Comparison of ENCODE assay signal across 12 cellular contexts in the genomic region with DNA sequence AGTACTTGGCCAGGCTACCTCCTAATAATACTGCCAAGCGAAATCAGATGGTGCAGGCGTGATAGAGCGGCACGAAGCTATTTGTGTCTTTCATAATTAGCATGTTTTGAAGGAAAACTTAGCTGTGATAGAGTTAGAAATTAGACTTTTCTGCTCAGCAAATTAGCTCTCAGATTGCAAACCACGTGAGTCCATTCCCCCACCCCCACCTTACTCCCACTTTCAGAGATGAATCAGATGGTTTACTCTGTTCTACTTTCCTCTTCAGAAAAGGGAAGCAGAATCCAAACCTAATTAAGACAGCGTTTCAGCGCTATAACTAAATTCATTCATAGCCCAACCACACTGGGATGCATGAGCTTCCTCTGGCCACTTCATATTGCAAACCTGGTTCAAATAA.
DNase-seq lines count a peak whose midpoint lies in the region; ATAC-seq and TF ChIP-seq lines count a peak whose summit lies in the region.
"Had no signal": no experiment of that assay in that cellular context is flagged by ENCODE, and none has a peak within 500 bp of the region (broad histone marks: within the 10 kb centered on the region; RNA-seq: fewer than 3 reads in every experiment).

No MANE protein-coding gene starts in this region.

- TF ChIP-seq CTCF in NB4 (IDR thresholded peaks at IDR 0.05; ENCODE audit: low read depth, low read length) (no peak), natural killer cell (IDR thresholded peaks at IDR 0.05) (no peak), glutamatergic neuron (IDR thresholded peaks at IDR 0.05; ENCODE audit: partially characterized antibody, unreplicated experiment) (no peak)

- peak; percentile 64 for DNase-seq in NB4 (ENCODE audit: low read depth)
- no peak for DNase-seq in natural killer cell
- DNase-seq in NCI-H524 treated with DMSO at 0.1 percent for 48 hours (lab: John Stamatoyannopoulos, UW): no peak
- no peak for DNase-seq in glutamatergic neuron
- no peak for DNase-seq in NCI-H345 treated with DMSO at 0.1 percent for 48 hours (lab: John Stamatoyannopoulos, UW; ENCODE audit: unreplicated experiment)
- DNase-seq: adrenal gland, mammary epithelial cell had no signal

- H3K4me1 Mint-ChIP-seq in natural killer cell (peaks cover 58 to 77% of the 10 kb centered on the region in 2 donors), glutamatergic neuron (ENCODE audit: low read depth, unreplicated experiment) (peaks cover 5% of the 10 kb centered on the region)

- H3K4me3 Mint-ChIP-seq in natural killer cell (peak overlapping the region; percentile 40), glutamatergic neuron (ENCODE audit: unreplicated experiment) (no peak overlapping the region)

- intact Hi-C loops in natural killer cell (cut with micrococcal nuclease): no loop called here

- H3K27me3 Mint-ChIP-seq in natural killer cell (ENCODE audit: low read depth in 2 of 2) (no peaks in the 10 kb centered on the region), glutamatergic neuron (ENCODE audit: unreplicated experiment) (no peaks in the 10 kb centered on the region)

- H3K4me3 ChIP-seq in NB4 (ENCODE audit: low read depth, low read length): no peak overlapping the region
- H3K4me3 ChIP-seq: adrenal gland, K562, tibial nerve had no signal

- H3K27ac Mint-ChIP-seq in natural killer cell (peak overlapping the region in 1 of 2 donors; percentile 82), glutamatergic neuron (ENCODE audit: unreplicated experiment) (no peak overlapping the region)

- H3K36me3 Mint-ChIP-seq in natural killer cell: no peaks in the 10 kb centered on the region
- no peaks in the 10 kb centered on the region for H3K36me3 Mint-ChIP-seq in glutamatergic neuron (ENCODE audit: unreplicated experiment)

- TF ChIP-seq POLR2A in NB4 (IDR thresholded peaks at IDR 0.05; ENCODE audit: extremely low read depth, insufficient read length): no peak

- ATAC-seq in GM18909 (IDR thresholded peaks at IDR 0.05; ENCODE audit: poor library complexity, unreplicated experiment) (peak; percentile 53), HG02678 (IDR thresholded peaks at IDR 0.05; ENCODE audit: unreplicated experiment) (peak; percentile 35), natural killer cell (no peak), HG03108 (IDR thresholded peaks at IDR 0.05; ENCODE audit: unreplicated experiment) (no peak)
- ATAC-seq: K562 had no signal

- H3K9me3 Mint-ChIP-seq in natural killer cell: no peaks in the 10 kb centered on the region
- no peaks in the 10 kb centered on the region for H3K9me3 Mint-ChIP-seq in glutamatergic neuron (ENCODE audit: unreplicated experiment)

Comparison
In these comparisons a context has a peak if more than half of its experiments do, and no peak if none do; other contexts are left out.
1. ATAC-seq: peak in GM18909 (single experiment) and HG02678 (single experiment); none in natural killer cell (0 of 3) and HG03108 (single experiment).